Comparison of ENCODE assay signal across 13 cellular contexts in genomic region chr6:35011096-35012041, GRCh38.
DNase-seq lines count a peak whose midpoint lies in the region; ATAC-seq and TF ChIP-seq lines count a peak whose summit lies in the region.
"Had no signal": no experiment of that assay in that cellular context is flagged by ENCODE, and none has a peak within 500 bp of the region (broad histone marks: within the 10 kb centered on the region; RNA-seq: fewer than 3 reads in every experiment).

No MANE protein-coding gene starts in this region.

- DNase-seq in activated CD8-positive, alpha-beta memory T cell treated with anti-CD3 and anti-CD28 coated beads, Interleukin-2, amount 10 ng/mL, durations not matched to agents 7 days and 5 days = no peak
- no peak for DNase-seq in activated CD8-positive, alpha-beta memory T cell treated with anti-CD3 and anti-CD28 coated beads, Interleukin-2, amount 50 U/mL, for 4 hours
- no peak for DNase-seq in smooth muscle cell (lab: John Stamatoyannopoulos, UW; ENCODE audit: unreplicated experiment)
- DNase-seq in glutamatergic neuron = no peak
- DNase-seq: left ventricle myocardium superior, NCI-H1048, NCI-H510A had no signal

- ATAC-seq in activated CD8-positive, alpha-beta memory T cell treated with anti-CD3 and anti-CD28 coated beads, Interleukin-2, amount 10 ng/mL, durations not matched to agents 7 days and 5 days = peak; percentile 81
- ATAC-seq in GM21529 (IDR thresholded peaks at IDR 0.05; ENCODE audit: unreplicated experiment) (peak; percentile 73), HG03521 (IDR thresholded peaks at IDR 0.05; ENCODE audit: unreplicated experiment) (no peak), GM19452 (IDR thresholded peaks at IDR 0.05; ENCODE audit: unreplicated experiment) (no peak)
- ATAC-seq in activated T-helper 17 cell treated with anti-CD3 and anti-CD28 coated beads, Interleukin-2, amount 50 U/mL, for 72 hours (replicated peaks) = peak; percentile 97
- ATAC-seq: left ventricle myocardium superior, Right ventricle myocardium inferior had no signal

- no peak overlapping the region for H3K9ac ChIP-seq in smooth muscle cell (ENCODE audit: low read depth)

- H3K4me2 ChIP-seq in smooth muscle cell = no peak overlapping the region

- H3K27me3 Mint-ChIP-seq in activated CD8-positive, alpha-beta memory T cell treated with anti-CD3 and anti-CD28 coated beads, Interleukin-2, amount 10 ng/mL, durations not matched to agents 7 days and 5 days = no peaks in the 10 kb centered on the region
- H3K27me3 Mint-ChIP-seq in activated T-helper 17 cell treated with anti-CD3 and anti-CD28 coated beads, Interleukin-2, amount 50 U/mL, for 72 hours = no peaks in the 10 kb centered on the region
- H3K27me3 Mint-ChIP-seq in glutamatergic neuron (ENCODE audit: unreplicated experiment) = no peaks in the 10 kb centered on the region

- no peak overlapping the region for H3K27ac Mint-ChIP-seq in activated CD8-positive, alpha-beta memory T cell treated with anti-CD3 and anti-CD28 coated beads, Interleukin-2, amount 10 ng/mL, durations not matched to agents 7 days and 5 days
- no peak overlapping the region for H3K27ac Mint-ChIP-seq in activated T-helper 17 cell treated with anti-CD3 and anti-CD28 coated beads, Interleukin-2, amount 50 U/mL, for 72 hours
- H3K27ac Mint-ChIP-seq in glutamatergic neuron (ENCODE audit: unreplicated experiment) = no peak overlapping the region
- H3K27ac Mint-ChIP-seq: activated T-helper 1 cell treated with anti-CD3 and anti-CD28 coated beads, Interleukin-12 subunit alpha, Interleukin-12 subunit beta, Interleukin-2, Interleukin-4 antibody, amounts not matched to agents 30 ng/mL and 10 ng/mL and 1 ng/mL, durations not matched to agents 14 hours and 24 hours and 36 hours had no signal

- H3K27me3 ChIP-seq in smooth muscle cell (ENCODE audit: low read depth) = no peaks in the 10 kb centered on the region

- H3K4me1 ChIP-seq in smooth muscle cell (ENCODE audit: low read depth) = peaks cover 10% of the 10 kb centered on the region

- peak overlapping the region; percentile 29 for H3K27ac ChIP-seq in smooth muscle cell (ENCODE audit: low read depth)

- peaks cover 16% of the 10 kb centered on the region for H3K4me1 Mint-ChIP-seq in activated CD8-positive, alpha-beta memory T cell treated with anti-CD3 and anti-CD28 coated beads, Interleukin-2, amount 10 ng/mL, durations not matched to agents 7 days and 5 days
- H3K4me1 Mint-ChIP-seq in activated T-helper 17 cell treated with anti-CD3 and anti-CD28 coated beads, Interleukin-2, amount 50 U/mL, for 72 hours = no peaks in the 10 kb centered on the region
- peaks cover 3% of the 10 kb centered on the region for H3K4me1 Mint-ChIP-seq in glutamatergic neuron (ENCODE audit: low read depth, unreplicated experiment)

- 44% methylated on average over 4 of the region's 4 CpGs for WGBS in smooth muscle cell (ENCODE audit: low lambda C conversion rate)

- CTCF ChIA-PET in activated CD8-positive, alpha-beta memory T cell treated with anti-CD3 and anti-CD28 coated beads, Interleukin-2, amount 10 ng/mL, durations not matched to agents 7 days and 5 days (lab: Charles Lee) = interaction anchor here (0.8 to 2.1 kb wide), 4 partner anchors 24 to 230 kb away, joined by 3 to 4 read pairs (median 4); no protein-coding TSS in a partner anchor

- H3K36me3 ChIP-seq in smooth muscle cell (ENCODE audit: low read depth) = no peaks in the 10 kb centered on the region

- H3K9me3 ChIP-seq in smooth muscle cell (replicated peaks; ENCODE audit: low read depth) = no peaks in the 10 kb centered on the region

- H2AFZ ChIP-seq in smooth muscle cell (ENCODE audit: low read depth) = no peak overlapping the region

- no peak overlapping the region for H3K4me3 ChIP-seq in smooth muscle cell

- no peak for TF ChIP-seq CTCF in smooth muscle cell (IDR thresholded peaks at IDR 0.05; ENCODE audit: borderline replicate concordance, insufficient read depth, poor library complexity, severe bottlenecking)
- no peak for TF ChIP-seq CTCF in glutamatergic neuron (IDR thresholded peaks at IDR 0.05; ENCODE audit: partially characterized antibody, unreplicated experiment)

- H3K9me3 Mint-ChIP-seq in activated CD8-positive, alpha-beta memory T cell treated with anti-CD3 and anti-CD28 coated beads, Interleukin-2, amount 10 ng/mL, durations not matched to agents 7 days and 5 days (ENCODE audit: low read depth) = no peaks in the 10 kb centered on the region
- no peaks in the 10 kb centered on the region for H3K9me3 Mint-ChIP-seq in activated T-helper 17 cell treated with anti-CD3 and anti-CD28 coated beads, Interleukin-2, amount 50 U/mL, for 72 hours
- H3K9me3 Mint-ChIP-seq in glutamatergic neuron (ENCODE audit: unreplicated experiment) = no peaks in the 10 kb centered on the region
- H3K9me3 Mint-ChIP-seq: activated T-helper 1 cell treated with anti-CD3 and anti-CD28 coated beads, Interleukin-12 subunit alpha, Interleukin-12 subunit beta, Interleukin-2, Interleukin-4 antibody, amounts not matched to agents 30 ng/mL and 10 ng/mL and 1 ng/mL, durations not matched to agents 14 hours and 24 hours and 36 hours had no signal

- H3K4me3 Mint-ChIP-seq in activated CD8-positive, alpha-beta memory T cell treated with anti-CD3 and anti-CD28 coated beads, Interleukin-2, amount 10 ng/mL, durations not matched to agents 7 days and 5 days = no peak overlapping the region
- no peak overlapping the region for H3K4me3 Mint-ChIP-seq in activated T-helper 17 cell treated with anti-CD3 and anti-CD28 coated beads, Interleukin-2, amount 50 U/mL, for 72 hours
- no peak overlapping the region for H3K4me3 Mint-ChIP-seq in glutamatergic neuron (ENCODE audit: unreplicated experiment)
- H3K4me3 Mint-ChIP-seq: activated T-helper 1 cell treated with anti-CD3 and anti-CD28 coated beads, Interleukin-12 subunit alpha, Interleukin-12 subunit beta, Interleukin-2, Interleukin-4 antibody, amounts not matched to agents 30 ng/mL and 10 ng/mL and 1 ng/mL, durations not matched to agents 14 hours and 24 hours and 36 hours had no signal

- H3K79me2 ChIP-seq in smooth muscle cell (ENCODE audit: low read depth) = peaks cover 84% of the 10 kb centered on the region

- H4K20me1 ChIP-seq in smooth muscle cell (ENCODE audit: low read depth) = peaks cover 22% of the 10 kb centered on the region

- peaks cover 8% of the 10 kb centered on the region for H3F3A ChIP-seq in smooth muscle cell (ENCODE audit: low read depth)

- H3K36me3 Mint-ChIP-seq in activated CD8-positive, alpha-beta memory T cell treated with anti-CD3 and anti-CD28 coated beads, Interleukin-2, amount 10 ng/mL, durations not matched to agents 7 days and 5 days = peaks cover 3% of the 10 kb centered on the region
- H3K36me3 Mint-ChIP-seq in activated T-helper 17 cell treated with anti-CD3 and anti-CD28 coated beads, Interleukin-2, amount 50 U/mL, for 72 hours (ENCODE audit: low read depth) = peaks cover 4% of the 10 kb centered on the region
- no peaks in the 10 kb centered on the region for H3K36me3 Mint-ChIP-seq in glutamatergic neuron (ENCODE audit: unreplicated experiment)

Comparison
In these comparisons a context has a peak if more than half of its experiments do, and no peak if none do; other contexts are left out.
1. ATAC-seq: peak in activated CD8-positive, alpha-beta memory T cell treated with anti-CD3 and anti-CD28 coated beads, Interleukin-2, amount 10 ng/mL, durations not matched to agents 7 days and 5 days (single experiment), GM21529 (single experiment) and activated T-helper 17 cell treated with anti-CD3 and anti-CD28 coated beads, Interleukin-2, amount 50 U/mL, for 72 hours (single experiment); none in HG03521 (single experiment) and GM19452 (single experiment).